ENCODE assay signal across 24 cellular contexts in the genomic region with DNA sequence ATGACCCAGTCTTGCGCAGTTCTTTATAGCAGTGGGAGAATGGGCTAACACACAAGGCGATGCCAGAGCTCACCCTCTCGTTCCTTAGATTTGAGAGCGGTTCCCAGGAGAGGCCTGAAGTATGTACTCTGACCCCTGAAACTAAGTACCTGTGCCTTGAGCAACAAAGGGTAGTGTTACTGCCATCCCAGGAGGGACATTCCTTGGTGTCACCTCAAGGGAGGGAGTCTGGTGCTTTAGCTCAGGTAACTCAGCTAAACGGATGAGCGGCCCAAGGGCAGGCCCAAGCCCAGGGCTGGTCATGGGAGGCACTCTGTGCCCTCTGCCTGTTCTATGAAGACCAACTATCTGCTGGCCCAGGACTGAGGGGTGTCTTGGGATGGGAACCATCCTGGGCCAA. TPM values are rescaled to one million over a fixed set of nuclear protein-coding genes. Genes with fewer than 3 reads are reported as not detected.
A peak's percentile ranks its signal among the peaks of the same experiment; 100 is the strongest.
DNase-seq lines count a peak whose midpoint lies in the region; ATAC-seq and TF ChIP-seq lines count a peak whose summit lies in the region.
"Had no signal": no experiment of that assay in that cellular context is flagged by ENCODE, and none has a peak within 500 bp of the region (broad histone marks: within the 10 kb centered on the region; RNA-seq: fewer than 3 reads in every experiment).

No MANE protein-coding gene starts in this region.

- H4K20me1 ChIP-seq in IMR-90 (ENCODE audit: insufficient read depth, low read length) (no peaks in the 10 kb centered on the region), osteoblast (ENCODE audit: insufficient read depth, low read length) (peaks cover 3% of the 10 kb centered on the region)

- peaks cover 7 to 30% of the 10 kb centered on the region in 2 experiments; a peak in 3 of 4 replicates for H3K79me1 ChIP-seq in IMR-90 (ENCODE audit: low read depth in 1 of 2, low read length in 2 of 2)

- H3K27me3 ChIP-seq in IMR-90 (ENCODE audit: control insufficient read depth, insufficient read depth, low read length) (no peaks in the 10 kb centered on the region), osteoblast (ENCODE audit: insufficient read depth, low read length) (no peaks in the 10 kb centered on the region), thymus (ENCODE audit: control insufficient read depth, insufficient read depth) (no peaks in the 10 kb centered on the region)
- H3K27me3 ChIP-seq: hepatocyte had no signal

- no peak overlapping the region for H3K14ac ChIP-seq in IMR-90 (replicated peaks; ENCODE audit: low read depth, low read length)

- TF ChIP-seq CTCF in IMR-90 (conservative IDR thresholded peaks at IDR 0.05; ENCODE audit: low read depth, low read length) = no peak
- TF ChIP-seq CTCF in osteoblast (IDR thresholded peaks at IDR 0.05; ENCODE audit: extremely low read depth, low read depth, low read length) = no peak

- no peak overlapping the region for H2BK15ac ChIP-seq in IMR-90 (ENCODE audit: low read depth, low read length)

- no peaks in the 10 kb centered on the region for H3K9me3 Mint-ChIP-seq in dendritic cell treated with granulocyte-macrophage colony-stimulating factor and Interleukin-4, amounts not matched to agents 40 ng/mL and 50 ng/mL, for 4 days
- H3K9me3 Mint-ChIP-seq: activated CD4-positive, alpha-beta T cell treated with anti-CD3 and anti-CD28 coated beads, Interleukin-2, amount 10 ng/mL, durations not matched to agents 7 days and 5 days; brain; effector memory CD8-positive, alpha-beta T cell; neural crest cell had no signal

- H2AK9ac ChIP-seq in IMR-90 (replicated peaks; ENCODE audit: low read depth, low read length, poor library complexity) = peak overlapping the region; percentile 65

- H4K5ac ChIP-seq in IMR-90 (ENCODE audit: low read depth, low read length) = no peak overlapping the region

- in situ Hi-C loops in IMR-90 (cut with MboI; ENCODE audit: low sequenced_read_pairs) = no loop called here

- peaks cover 24% of the 10 kb centered on the region for H3K4me1 Mint-ChIP-seq in dendritic cell treated with granulocyte-macrophage colony-stimulating factor and Interleukin-4, amounts not matched to agents 40 ng/mL and 50 ng/mL, for 4 days (ENCODE audit: low read depth)

- H2BK20ac ChIP-seq in IMR-90 (ENCODE audit: low read depth, low read length) = no peak overlapping the region

- POLR2A ChIA-PET in IMR-90 (lab: Charles Lee; ENCODE audit: unreplicated experiment) = interaction anchor here (0.5 kb wide), 1 partner anchor 149 kb away, joined by 7 read pairs; no protein-coding TSS in a partner anchor

- dilution Hi-C loops in IMR-90 (cut with HindIII; ENCODE audit: low sequenced_read_pairs, unreplicated experiment) = no loop called here

- no TSS peak for BruUV-seq in IMR-90 (replicated peaks; lab: Mats Ljungman, UMichigan)

- no peak overlapping the region for H2BK5ac ChIP-seq in IMR-90 (ENCODE audit: low read depth, low read length, poor library complexity, severe bottlenecking)

- H3K9me1 ChIP-seq in IMR-90 (ENCODE audit: insufficient read depth, low read length) = 0 out of 2 replicates have a peak, but pooled peaks cover 3% of the 10 kb centered on the region

- H3K4me3 ChIP-seq in IMR-90 (ENCODE audit: insufficient read depth, low read depth, low read length) (no peak overlapping the region), osteoblast (ENCODE audit: insufficient read depth, low read length) (no peak overlapping the region), thymus (ENCODE audit: low read length) (no peak overlapping the region)
- H3K4me3 ChIP-seq: hepatocyte had no signal

- intact Hi-C loops in IMR-90 (cut with micrococcal nuclease) = loop anchor here (5.0 kb wide), 1 partner anchor 86 kb away; a partner anchor contains a TSS
- intact Hi-C loops in dendritic cell treated with granulocyte-macrophage colony-stimulating factor and Interleukin-4, amounts not matched to agents 40 ng/mL and 50 ng/mL, for 4 days (cut with micrococcal nuclease) = no loop called here

- no peak for ATAC-seq in IMR-90 (ENCODE audit: low read depth)
- no peak for ATAC-seq in left lobe of liver
- ATAC-seq: activated CD8-positive, alpha-beta memory T cell treated with anti-CD3 and anti-CD28 coated beads, Interleukin-2, amount 10 ng/mL, durations not matched to agents 7 days and 5 days; effector memory CD8-positive, alpha-beta T cell; T-helper 17 cell had no signal

- H2BK120ac ChIP-seq in IMR-90 (ENCODE audit: low read depth, low read length) = no peak overlapping the region

- H3K9me3 ChIP-seq in IMR-90 (ENCODE audit: control insufficient read depth, insufficient read depth, low read length) (no peaks in the 10 kb centered on the region), osteoblast (ENCODE audit: low read depth, low read length) (no peaks in the 10 kb centered on the region), thymus (ENCODE audit: control insufficient read depth) (no peaks in the 10 kb centered on the region)
- H3K9me3 ChIP-seq: SK-N-SH had no signal

- no peaks in the 10 kb centered on the region for H3K36me3 Mint-ChIP-seq in dendritic cell treated with granulocyte-macrophage colony-stimulating factor and Interleukin-4, amounts not matched to agents 40 ng/mL and 50 ng/mL, for 4 days (ENCODE audit: low read depth)
- H3K36me3 Mint-ChIP-seq: activated CD8-positive, alpha-beta memory T cell treated with anti-CD3 and anti-CD28 coated beads, Interleukin-2, amount 10 ng/mL, durations not matched to agents 7 days and 5 days; activated naive CD8-positive, alpha-beta T cell had no signal

- no peak overlapping the region for H3K4ac ChIP-seq in IMR-90 (ENCODE audit: low read depth, low read length)

- H3K18ac ChIP-seq in IMR-90 (ENCODE audit: low read depth, low read length) = no peak overlapping the region

- H3K56ac ChIP-seq in IMR-90 (ENCODE audit: extremely low read depth, insufficient read depth, low read length) = no peak overlapping the region

- H3K79me2 ChIP-seq in osteoblast (ENCODE audit: insufficient read depth, low read length) = no peaks in the 10 kb centered on the region
- H3K79me2 ChIP-seq: hepatocyte had no signal

- CTCF ChIA-PET in IMR-90 (lab: Yijun Ruan, JAX) = interaction anchor here (0.9 to 1.3 kb wide), 2 partner anchors 66 to 67 kb away, joined by 3 read pairs; no protein-coding TSS in a partner anchor

- H2AK5ac ChIP-seq in IMR-90 (ENCODE audit: low read depth, low read length) = peak overlapping the region; percentile 28

- no peak overlapping the region for H3K4me3 Mint-ChIP-seq in dendritic cell treated with granulocyte-macrophage colony-stimulating factor and Interleukin-4, amounts not matched to agents 40 ng/mL and 50 ng/mL, for 4 days
- H3K4me3 Mint-ChIP-seq: activated CD4-positive, alpha-beta T cell treated with anti-CD3 and anti-CD28 coated beads, Interleukin-2, amount 10 ng/mL, durations not matched to agents 7 days and 5 days; activated CD8-positive, alpha-beta memory T cell treated with anti-CD3 and anti-CD28 coated beads, Interleukin-2, amount 10 ng/mL, durations not matched to agents 7 days and 5 days; activated naive CD8-positive, alpha-beta T cell; brain; effector memory CD8-positive, alpha-beta T cell; neural crest cell; T-helper 17 cell had no signal

- DNase-seq in IMR-90 = no peak
- DNase-seq in osteoblast (ENCODE audit: insufficient read length, low spot score, missing footprints) = peak; percentile 11
- no peak for DNase-seq in NCI-H187 (lab: John Stamatoyannopoulos, UW)
- no peak for DNase-seq in NCI-H1694 treated with DMSO at 0.1 percent for 48 hours (lab: John Stamatoyannopoulos, UW)
- no peak for DNase-seq in left lobe of liver (ENCODE audit: low spot score)
- DNase-seq: activated CD4-positive, alpha-beta T cell treated with anti-CD3 and anti-CD28 coated beads, Interleukin-2, amount 10 ng/mL, durations not matched to agents 7 days and 5 days; activated CD8-positive, alpha-beta memory T cell treated with anti-CD3 and anti-CD28 coated beads, Interleukin-2, amount 10 ng/mL, durations not matched to agents 7 days and 5 days; effector memory CD8-positive, alpha-beta T cell; EL; foreskin melanocyte; NCI-H1048; NCI-H1930; NCI-H345; NCI-H82; SK-N-SH; stimulated activated CD8-positive, alpha-beta memory T cell treated with anti-CD3 and anti-CD28 coated beads, Interleukin-4, amount 100 ng/mL, for 48 hours; T-helper 17 cell had no signal

- 100% methylated on average over 3 of the region's 6 CpGs; no CpG with 5 or more reads in 1 of the 2 experiments for WGBS in IMR-90 (ENCODE audit: extremely low coverage in 2 of 2, insufficient read length in 1 of 2), 2 experiments
- 81% methylated on average over 6 of the region's 6 CpGs for WGBS in thymus

- no peak for TF ChIP-seq POLR2A in IMR-90 (IDR thresholded peaks at IDR 0.05; ENCODE audit: low read depth, low read length)

- no peak overlapping the region for H3K23ac ChIP-seq in IMR-90 (ENCODE audit: low read depth, low read length)

- H4K91ac ChIP-seq in IMR-90 (ENCODE audit: insufficient read depth, low read depth, low read length) = no peak overlapping the region

- H3K27me3 Mint-ChIP-seq in dendritic cell treated with granulocyte-macrophage colony-stimulating factor and Interleukin-4, amounts not matched to agents 40 ng/mL and 50 ng/mL, for 4 days = no peaks in the 10 kb centered on the region
- H3K27me3 Mint-ChIP-seq: activated CD4-positive, alpha-beta T cell treated with anti-CD3 and anti-CD28 coated beads, Interleukin-2, amount 10 ng/mL, durations not matched to agents 7 days and 5 days; activated CD8-positive, alpha-beta memory T cell treated with anti-CD3 and anti-CD28 coated beads, Interleukin-2, amount 10 ng/mL, durations not matched to agents 7 days and 5 days; activated naive CD8-positive, alpha-beta T cell; brain; effector memory CD8-positive, alpha-beta T cell; progenitor cell of endocrine pancreas; T-helper 17 cell had no signal

- no peak for TF ChIP-seq RAD21 in IMR-90 (IDR thresholded peaks at IDR 0.05; ENCODE audit: low read length)

- H3K27ac Mint-ChIP-seq in dendritic cell treated with granulocyte-macrophage colony-stimulating factor and Interleukin-4, amounts not matched to agents 40 ng/mL and 50 ng/mL, for 4 days = peak overlapping the region; percentile 72
- H3K27ac Mint-ChIP-seq: activated CD8-positive, alpha-beta memory T cell treated with anti-CD3 and anti-CD28 coated beads, Interleukin-2, amount 10 ng/mL, durations not matched to agents 7 days and 5 days; activated naive CD8-positive, alpha-beta T cell; effector memory CD8-positive, alpha-beta T cell; progenitor cell of endocrine pancreas; T-helper 17 cell had no signal

- H3K9ac ChIP-seq in IMR-90 (ENCODE audit: low read depth, low read length) = no peak overlapping the region
- H3K9ac ChIP-seq: SK-N-SH had no signal

- H3K27ac ChIP-seq in IMR-90 (ENCODE audit: insufficient read depth, low read length) (no peak overlapping the region), osteoblast (ENCODE audit: low read depth, low read length) (no peak overlapping the region), thymus (ENCODE audit: low read depth) (peak overlapping the region; percentile 31)

- H2AFZ ChIP-seq in IMR-90 (replicated peaks; ENCODE audit: low read length, poor library complexity) (no peak overlapping the region), osteoblast (ENCODE audit: low read length) (no peak overlapping the region)
- H2AFZ ChIP-seq: hepatocyte had no signal

- H3K4me1 ChIP-seq in IMR-90 (ENCODE audit: control insufficient read depth, insufficient read depth, low read length) (no peaks in the 10 kb centered on the region), osteoblast (ENCODE audit: insufficient read depth, low read length) (no peaks in the 10 kb centered on the region), thymus (ENCODE audit: control insufficient read depth, insufficient read depth, low read length) (no peaks in the 10 kb centered on the region)

- H3K36me3 ChIP-seq in IMR-90 (ENCODE audit: control insufficient read depth, insufficient read depth, low read length) = no peaks in the 10 kb centered on the region; the same call in 1 of the 2 replicates
- no peaks in the 10 kb centered on the region for H3K36me3 ChIP-seq in osteoblast (ENCODE audit: insufficient read depth, low read length)
- H3K36me3 ChIP-seq in thymus (ENCODE audit: control insufficient read depth, insufficient read depth) = no peaks in the 10 kb centered on the region

- H4K8ac ChIP-seq in IMR-90 (ENCODE audit: low read depth in 2 of 2, low read length in 2 of 2) = no peak overlapping the region

- H3K4me2 ChIP-seq in IMR-90 (ENCODE audit: low read depth, low read length) (no peak overlapping the region), osteoblast (ENCODE audit: insufficient read depth, low read length) (no peak overlapping the region)
- H3K4me2 ChIP-seq: hepatocyte, SK-N-SH had no signal

RNA-seq across cellular contexts. Expression of a gene that starts 20.2 kb away (rescaled TPM):
- 5.8 and 6.8 TPM in 2 replicates for total RNA-seq in IMR-90 (2012; rRNA removed)
- 8.8 and 9.5 TPM in 2 replicates for polyA plus RNA-seq in IMR-90 (2012; rRNA removed)
- 6.3 and 7.8 TPM in 2 replicates for polyA plus RNA-seq in IMR-90 (2012; cell fraction: cytosol; rRNA removed)
- polyA plus RNA-seq in IMR-90 (2012; cell fraction: nucleus; rRNA removed; ENCODE audit: low replicate concordance) = 23.1 and 33.9 TPM in 2 replicates
- 3.3 and 4.7 TPM in 2 replicates for total RNA-seq in osteoblast
- polyA plus RNA-seq in thymus = 9.9 TPM
- 9.6 TPM for total RNA-seq in left lobe of liver

RNA-seq across cellular contexts. Expression of a gene that starts 20.4 kb away (rescaled TPM):
- 42.8 and 45.8 TPM in 2 replicates for total RNA-seq in IMR-90 (2012; rRNA removed)
- 60.9 and 71.7 TPM in 2 replicates for polyA plus RNA-seq in IMR-90 (2012; rRNA removed)
- polyA plus RNA-seq in IMR-90 (2012; cell fraction: cytosol; rRNA removed) = 41.2 and 75.7 TPM in 2 replicates
- 27.5 and 49.9 TPM in 2 replicates for polyA plus RNA-seq in IMR-90 (2012; cell fraction: nucleus; rRNA removed; ENCODE audit: low replicate concordance)
- total RNA-seq in osteoblast = 38.0 and 39.8 TPM in 2 replicates
- polyA plus RNA-seq in thymus = 10.3 TPM
- total RNA-seq in left lobe of liver = 11.0 TPM

RNA-seq across cellular contexts. Expression of a gene that starts 31.9 kb away (rescaled TPM):
- total RNA-seq in IMR-90 (2012; rRNA removed) (15.8 and 17.9 TPM in 2 replicates), osteoblast (10.1 and 10.3 TPM in 2 replicates), left lobe of liver (36.7 TPM)
- polyA plus RNA-seq in IMR-90 (2012; rRNA removed) (27.8 and 30.2 TPM in 2 replicates), thymus (48.5 TPM)
- 13.9 and 20.2 TPM in 2 replicates for polyA plus RNA-seq in IMR-90 (2012; cell fraction: cytosol; rRNA removed)
- 40.1 and 103 TPM in 2 replicates for polyA plus RNA-seq in IMR-90 (2012; cell fraction: nucleus; rRNA removed; ENCODE audit: low replicate concordance)

RNA-seq across cellular contexts. Expression of a gene that starts 43.2 kb away (rescaled TPM):
- 9.9 and 11.7 TPM in 2 replicates for total RNA-seq in IMR-90 (2012; rRNA removed)
- 16.2 and 27.2 TPM in 2 replicates for polyA plus RNA-seq in IMR-90 (2012; rRNA removed)
- 19.0 and 32.4 TPM in 2 replicates for polyA plus RNA-seq in IMR-90 (2012; cell fraction: cytosol; rRNA removed)
- polyA plus RNA-seq in IMR-90 (2012; cell fraction: nucleus; rRNA removed; ENCODE audit: low replicate concordance) = 10.9 and 26.5 TPM in 2 replicates
- total RNA-seq in osteoblast = 17.4 and 18.0 TPM in 2 replicates
- polyA plus RNA-seq in thymus = 11.0 TPM
- total RNA-seq in left lobe of liver = 53.0 TPM

RNA-seq across cellular contexts. Expression of a gene that starts 59.3 kb away (rescaled TPM):
- total RNA-seq in IMR-90 (2012; rRNA removed) = 2.2 and 3.3 TPM in 2 replicates
- polyA plus RNA-seq in IMR-90 (2012; rRNA removed) = 8.4 and 10.0 TPM in 2 replicates
- polyA plus RNA-seq in IMR-90 (2012; cell fraction: cytosol; rRNA removed) = 4.2 and 8.4 TPM in 2 replicates
- 18.1 and 18.9 TPM in 2 replicates for polyA plus RNA-seq in IMR-90 (2012; cell fraction: nucleus; rRNA removed; ENCODE audit: low replicate concordance)
- total RNA-seq in osteoblast = 7.6 and 8.0 TPM in 2 replicates
- 25.6 TPM for polyA plus RNA-seq in thymus
- total RNA-seq in left lobe of liver = 70.8 TPM
- polyA plus RNA-seq: SK-N-SH had no signal
